In the genomic region with DNA sequence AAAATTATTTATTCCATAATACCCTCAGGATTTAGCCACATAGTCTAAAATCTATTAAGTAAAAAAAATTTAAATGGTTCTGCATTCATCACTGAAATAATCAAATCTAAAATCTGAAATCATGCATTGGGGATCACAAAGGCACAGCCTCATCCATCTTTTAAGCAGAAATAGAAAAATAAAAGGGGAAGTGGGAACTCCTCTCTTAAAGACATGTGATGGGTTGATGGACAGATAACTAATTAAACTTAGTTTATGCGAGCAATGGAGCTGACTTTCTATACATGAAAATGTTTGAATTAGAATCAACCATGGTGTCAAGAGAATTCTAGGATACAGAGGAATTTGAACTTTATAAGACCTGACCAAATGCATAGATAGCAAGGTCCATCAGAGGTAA, we compare ENCODE assay signal across 8 cellular contexts.
"Had no signal": no experiment of that assay in that cellular context is flagged by ENCODE, and none has a peak within 500 bp of the region (broad histone marks: within the 10 kb centered on the region; RNA-seq: fewer than 3 reads in every experiment).

No MANE protein-coding gene starts in this region.

- FAIRE-seq: HepG2, HTR-8/SVneo, K562 had no signal

- ATAC-seq: HepG2, K562 had no signal

- H3K9ac ChIP-seq: KMS-11 had no signal

- H3K27ac ChIP-seq: HL-60, KMS-11 had no signal

- DNase-seq: IMR-90, KBM-7, KG1 had no signal

- H3K4me3 ChIP-seq: K562 had no signal

- H3K4me2 ChIP-seq: KMS-11 had no signal
